22 cellular contexts compared by ENCODE assay signal in the genomic region with DNA sequence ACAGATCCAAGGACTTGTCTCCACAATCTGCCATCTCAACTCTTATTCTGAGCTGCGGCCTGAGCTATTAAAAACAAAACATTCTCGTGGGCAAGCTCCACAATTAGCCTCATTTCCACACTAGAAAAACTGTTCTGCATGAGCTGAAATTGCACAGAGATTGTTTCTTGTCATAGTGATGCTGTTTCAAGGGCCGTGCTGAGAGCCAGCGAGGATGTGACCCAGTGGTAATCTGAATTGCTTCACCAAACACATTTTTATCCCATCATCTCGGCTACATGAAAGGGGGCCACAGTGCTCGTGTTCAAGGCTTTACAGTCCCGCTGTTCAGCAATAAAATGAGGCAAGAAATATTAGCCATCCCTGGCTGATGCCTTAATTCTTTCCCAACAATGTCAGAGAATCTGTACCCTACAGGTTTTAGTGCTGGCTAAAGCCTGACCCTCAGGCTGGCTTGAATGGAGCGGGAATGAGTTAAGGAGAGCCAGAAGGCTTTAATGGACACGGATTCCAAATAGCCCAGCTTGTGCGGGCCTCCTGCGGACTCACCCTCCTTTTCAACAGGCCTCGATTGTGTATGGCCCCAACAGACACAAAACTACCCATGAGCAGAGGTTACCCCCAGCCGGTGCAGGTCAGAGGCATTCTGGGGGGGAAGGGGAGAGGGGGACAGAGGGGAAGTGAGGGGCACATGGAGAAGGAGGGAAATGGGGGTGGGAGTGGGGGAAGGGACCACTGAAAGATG. TPM values are rescaled to one million over a fixed set of nuclear protein-coding genes. Genes with fewer than 3 reads are reported as not detected.
A peak's percentile ranks its signal among the peaks of the same experiment; 100 is the strongest.
DNase-seq lines count a peak whose midpoint lies in the region; ATAC-seq and TF ChIP-seq lines count a peak whose summit lies in the region.
"Had no signal": no experiment of that assay in that cellular context is flagged by ENCODE, and none has a peak within 500 bp of the region (broad histone marks: within the 10 kb centered on the region; RNA-seq: fewer than 3 reads in every experiment).

No MANE protein-coding gene starts in this region.

- H3K36me3 ChIP-seq in RWPE2 (ENCODE audit: low read depth): no peaks in the 10 kb centered on the region
- no peaks in the 10 kb centered on the region for H3K36me3 ChIP-seq in gastroesophageal sphincter

- intact Hi-C loops in posterior vena cava (cut with DNase I): no loop called here

- DNase-seq in RWPE2 (ENCODE audit: low spot score) (peak; percentile 8), posterior vena cava (ENCODE audit: low spot score) (peak; percentile 67), type B pancreatic cell (ENCODE audit: extremely low spot score, unreplicated experiment) (no peak), GM13977 (ENCODE audit: low spot score) (no peak), NCI-H526 (lab: John Stamatoyannopoulos, UW) (no peak)
- DNase-seq: EL, GF-D8, H7, Kasumi-1, MM.1S, NCI-H1092, NCI-H1436, NCI-H187 treated with DMSO at 0.1 percent for 48 hours, NCI-H2107, NCI-H748 treated with DMSO at 0.1 percent for 48 hours, SIG-M5, SK-N-SH had no signal

- H3K4me1 Mint-ChIP-seq in type B pancreatic cell (ENCODE audit: unreplicated experiment): peaks cover 46% of the 10 kb centered on the region

- ATAC-seq in RWPE2 (ENCODE audit: low read depth): no peak
- no peak for ATAC-seq in gastroesophageal sphincter
- ATAC-seq in HG03135 (IDR thresholded peaks at IDR 0.05; ENCODE audit: unreplicated experiment): no peak

- WGBS in gastroesophageal sphincter (ENCODE audit: low coverage in 1 of 2), 2 donors: 71 to 84% methylated on average over 5 to 9 of the region's 13 CpGs

- in situ Hi-C loops in GM13977 (cut with MboI; ENCODE audit: low pct_unique_long_range_greater_than_20kb, low sequenced_read_pairs, unreplicated experiment): no loop called here

- H3K9me3 Mint-ChIP-seq in type B pancreatic cell: no peaks in the 10 kb centered on the region

- peaks cover 81% of the 10 kb centered on the region for H3K27me3 Mint-ChIP-seq in type B pancreatic cell

- H3K27ac Mint-ChIP-seq in type B pancreatic cell: no peak overlapping the region
- H3K27ac Mint-ChIP-seq: CD14-positive monocyte had no signal

- no peaks in the 10 kb centered on the region for H3K36me3 Mint-ChIP-seq in type B pancreatic cell

- H3K4me3 Mint-ChIP-seq in type B pancreatic cell: peak overlapping the region; percentile 62

- TF ChIP-seq EP300 in gastroesophageal sphincter (IDR thresholded peaks at IDR 0.05): no peak

- H3K4me3 ChIP-seq in RWPE2 (ENCODE audit: severe bottlenecking) (no peak overlapping the region), gastroesophageal sphincter (no peak overlapping the region)

- TF ChIP-seq POLR2A in gastroesophageal sphincter (IDR thresholded peaks at IDR 0.05): no peak

- H3K9me3 ChIP-seq in RWPE2 (ENCODE audit: severe bottlenecking) (no peaks in the 10 kb centered on the region), gastroesophageal sphincter (no peaks in the 10 kb centered on the region)
- H3K9me3 ChIP-seq: SK-N-SH had no signal

- H3K4me1 ChIP-seq in RWPE2 (ENCODE audit: insufficient read depth, poor library complexity, severe bottlenecking) (no peaks in the 10 kb centered on the region), gastroesophageal sphincter (peaks cover 0 to 33% (median 4%) of the 10 kb centered on the region in 3 donors)

- no peak for TF ChIP-seq CTCF in RWPE2 (IDR thresholded peaks at IDR 0.05; ENCODE audit: poor library complexity, severe bottlenecking)
- TF ChIP-seq CTCF in gastroesophageal sphincter (IDR thresholded peaks at IDR 0.05): no peak
- no peak for TF ChIP-seq CTCF in type B pancreatic cell (conservative IDR thresholded peaks at IDR 0.05)
- no peak for TF ChIP-seq CTCF in GM13977 (IDR thresholded peaks at IDR 0.05; ENCODE audit: extremely low read depth, insufficient read depth, missing control alignments)

- H3K27ac ChIP-seq in RWPE2 (ENCODE audit: poor library complexity, severe bottlenecking) (no peak overlapping the region), gastroesophageal sphincter (peak overlapping the region in 3 of 4 donors; percentile 24 to 67 (median 27))
- H3K27ac ChIP-seq: RWPE1 had no signal

- H3K27me3 ChIP-seq in RWPE2 (ENCODE audit: insufficient read depth, poor library complexity, severe bottlenecking) (peaks cover 70% of the 10 kb centered on the region), gastroesophageal sphincter (peaks cover 41% of the 10 kb centered on the region)

RNA-seq across cellular contexts. Expression of gene GDF10, which starts 2.0 kb away (rescaled TPM):
- 10 to 100 TPM in 2 of 4 donors, 1 to 10 TPM in 2; 5.8 to 29.7 (median 10.8) TPM for total RNA-seq in gastroesophageal sphincter
- 10 to 100 TPM in 1 of 2 donors, 1 to 10 TPM in 1; 1.5 to 18.6 TPM for total RNA-seq in posterior vena cava
- 0.57 and 46.8 TPM in 2 replicates for total RNA-seq in type B pancreatic cell (ENCODE audit: low replicate concordance)
- total RNA-seq: H7, NCI-H460 had no signal

RNA-seq across cellular contexts. Expression of gene GDF2, which starts 24.3 kb away (rescaled TPM):
- total RNA-seq in gastroesophageal sphincter (not detected), posterior vena cava (not detected), type B pancreatic cell (ENCODE audit: low replicate concordance) (not detected in 2 replicates)
- total RNA-seq: H7, NCI-H460 had no signal

RNA-seq across cellular contexts. Expression of gene RBP3, which starts 50.2 kb away (rescaled TPM):
- total RNA-seq in gastroesophageal sphincter: not detected
- not detected for total RNA-seq in posterior vena cava
- total RNA-seq in type B pancreatic cell (ENCODE audit: low replicate concordance): not detected in 2 replicates
- total RNA-seq: H7, NCI-H460 had no signal

Comparison
In these comparisons a context has a peak if more than half of its experiments do, and no peak if none do; other contexts are left out.
1. DNase-seq: peak in RWPE2 (single experiment) and posterior vena cava (single experiment); none in type B pancreatic cell (single experiment), GM13977 (single experiment) and NCI-H526 (0 of 2).